ENCODE assay signal across 16 cellular contexts in genomic region chr6:4270001-4270400, GRCh38.
DNase-seq lines count a peak whose midpoint lies in the region; ATAC-seq and TF ChIP-seq lines count a peak whose summit lies in the region.
"Had no signal": no experiment of that assay in that cellular context is flagged by ENCODE, and none has a peak within 500 bp of the region (broad histone marks: within the 10 kb centered on the region; RNA-seq: fewer than 3 reads in every experiment).

No MANE protein-coding gene starts in this region.

- no peak for ATAC-seq in heart left ventricle
- ATAC-seq: A549 had no signal

- H3K27me3 ChIP-seq in heart left ventricle, result no peaks in the 10 kb centered on the region
- no peaks in the 10 kb centered on the region for H3K27me3 ChIP-seq in HAP-1 (ENCODE audit: low read depth)

- no peaks in the 10 kb centered on the region for H3K27me3 Mint-ChIP-seq in mesothelial cell of epicardium (ENCODE audit: low read depth)

- peaks cover 29% of the 10 kb centered on the region for H3K4me1 Mint-ChIP-seq in mesothelial cell of epicardium

- H3K36me3 ChIP-seq in heart left ventricle (no peaks in the 10 kb centered on the region), HAP-1 (replicated peaks) (no peaks in the 10 kb centered on the region)

- peak overlapping the region; percentile 48 for H3K27ac Mint-ChIP-seq in mesothelial cell of epicardium
- H3K27ac Mint-ChIP-seq: CD4-positive, alpha-beta T cell; H9 had no signal

- H3K27ac ChIP-seq in heart left ventricle, result no peak overlapping the region
- H3K27ac ChIP-seq: 22Rv1, A549, C4-2B had no signal

- H3K4me3 ChIP-seq in heart left ventricle (no peak overlapping the region), HAP-1 (no peak overlapping the region)
- H3K4me3 ChIP-seq: A549 had no signal

- 86 to 93% (median 89%) methylated on average over 4 of the region's 4 CpGs for WGBS in heart left ventricle, 4 donors

- H3K36me3 Mint-ChIP-seq in mesothelial cell of epicardium, result no peaks in the 10 kb centered on the region

- H3K9me3 Mint-ChIP-seq in mesothelial cell of epicardium, result peaks cover 18% of the 10 kb centered on the region
- H3K9me3 Mint-ChIP-seq: CD4-positive, alpha-beta T cell; H9 had no signal

- intact Hi-C loops in cardiac septum (cut with DNase I), result no loop called here
- intact Hi-C loops in heart left ventricle (cut with DNase I), result no loop called here

- TF ChIP-seq POLR2A in heart left ventricle (IDR thresholded peaks at IDR 0.05), result no peak

- DNase-seq in cardiac septum (ENCODE audit: low spot score), result peak; percentile 7
- DNase-seq in heart left ventricle, result no peak
- peak; percentile 86 for DNase-seq in NCI-H2171 treated with DMSO at 0.1 percent for 48 hours (lab: John Stamatoyannopoulos, UW)
- DNase-seq in mesothelial cell of epicardium (ENCODE audit: low spot score in 2 of 2, unreplicated experiment in 2 of 2), result no peak
- DNase-seq in HuH-7 (ENCODE audit: low spot score), result no peak
- DNase-seq in NOMO-1 treated with dmso at 0.1 percent for 144 hours (lab: John Stamatoyannopoulos, UW; ENCODE audit: unreplicated experiment), result no peak
- no peak for DNase-seq in HAP-1 (ENCODE audit: low spot score in 2 of 2)
- DNase-seq: AML-193; Caco-2; CD4-positive, alpha-beta T cell; DMS79 treated with DMSO at 0.1 percent for 48 hours; GF-D8; H9 had no signal

- H3K4me1 ChIP-seq in heart left ventricle (no peaks in the 10 kb centered on the region), HAP-1 (no peaks in the 10 kb centered on the region; the same call in 1 of the 2 replicates)
- H3K4me1 ChIP-seq: Caco-2 had no signal

- in situ Hi-C loops in HAP-1 (cut with MboI; ENCODE audit: low sequenced_read_pairs), result no loop called here

- H3K4me3 Mint-ChIP-seq in mesothelial cell of epicardium, result no peak overlapping the region
- H3K4me3 Mint-ChIP-seq: CD4-positive, alpha-beta T cell; H9 had no signal

- H3K9me3 ChIP-seq in heart left ventricle (no peaks in the 10 kb centered on the region), HAP-1 (no peaks in the 10 kb centered on the region)
- H3K9me3 ChIP-seq: A549, Caco-2 had no signal

- no peak for TF ChIP-seq CTCF in heart left ventricle (IDR thresholded peaks at IDR 0.05)
- no peak for TF ChIP-seq CTCF in mesothelial cell of epicardium (IDR thresholded peaks at IDR 0.05; ENCODE audit: unreplicated experiment)

Comparison
In these comparisons a context has a peak if more than half of its experiments do, and no peak if none do; other contexts are left out.
1. DNase-seq: peak in cardiac septum (single experiment) and NCI-H2171 treated with DMSO at 0.1 percent for 48 hours (single experiment); none in heart left ventricle (0 of 5), mesothelial cell of epicardium (0 of 2), HuH-7 (single experiment), NOMO-1 treated with dmso at 0.1 percent for 144 hours (single experiment) and HAP-1 (0 of 2).